Comparison of ENCODE assay signal across 14 cellular contexts in the genomic region with DNA sequence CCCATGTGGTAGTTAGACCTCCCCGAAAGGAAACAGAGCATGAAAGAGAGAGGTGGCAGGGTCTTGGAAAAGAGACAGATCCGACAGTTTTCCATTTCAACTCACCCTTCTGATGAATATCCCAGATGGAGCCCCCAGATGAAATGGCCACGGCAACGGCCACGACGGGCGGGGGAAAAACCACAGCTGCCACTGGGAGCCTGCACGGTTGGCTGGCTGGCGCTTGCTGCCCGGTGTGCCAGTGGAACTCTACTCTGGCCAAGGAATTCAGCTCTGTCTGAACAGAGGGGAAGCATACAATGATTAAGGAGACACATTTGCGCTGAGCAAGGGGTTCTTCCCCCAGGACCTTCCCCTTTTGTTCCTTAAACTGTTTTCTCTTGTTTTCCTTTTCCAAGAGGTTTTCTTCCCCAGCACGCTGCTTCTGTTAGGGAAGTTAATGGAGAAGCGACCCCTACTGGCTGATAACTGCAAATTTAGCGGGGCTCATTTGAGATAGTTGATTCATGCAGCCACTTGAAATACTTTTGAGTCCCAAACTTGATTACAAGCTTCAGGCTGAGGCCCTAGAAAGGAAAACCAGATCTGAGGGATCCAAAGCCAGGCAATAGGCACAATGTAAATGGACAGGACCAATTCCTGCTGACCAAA.
A peak's percentile ranks its signal among the peaks of the same experiment; 100 is the strongest.
DNase-seq lines count a peak whose midpoint lies in the region; TF ChIP-seq lines count a peak whose summit lies in the region.
"Had no signal": no experiment of that assay in that cellular context is flagged by ENCODE, and none has a peak within 500 bp of the region (broad histone marks: within the 10 kb centered on the region; RNA-seq: fewer than 3 reads in every experiment).

No MANE protein-coding gene starts in this region.

- no peak overlapping the region for H3K4me3 ChIP-seq in left ventricle myocardium inferior

- peak; percentile 2 for DNase-seq in GM03348 (ENCODE audit: low spot score)
- DNase-seq in amniotic epithelial cell (ENCODE audit: low read depth): peak; percentile 1
- no peak for DNase-seq in mesothelial cell of epicardium (ENCODE audit: low spot score in 2 of 2, unreplicated experiment in 2 of 2)
- no peak for DNase-seq in GF-D8 (lab: John Stamatoyannopoulos, UW)
- DNase-seq in activated gamma-delta T cell treated with Interleukin-2 at 50 U/mL for 16 hours: no peak
- no peak for DNase-seq in COLO668 (lab: John Stamatoyannopoulos, UW; ENCODE audit: unreplicated experiment)
- no peak for DNase-seq in left ventricle myocardium inferior
- DNase-seq: activated CD4-positive, alpha-beta T cell treated with anti-CD3 and anti-CD28 coated beads for 1 hour; activated effector memory CD4-positive, alpha-beta T cell treated with Interleukin-2 at 50 U/mL for 16 hours; Calu3; dermis blood vessel endothelial cell; GOT3; RPMI8226 had no signal

- intact Hi-C loops in left ventricle myocardium inferior (cut with micrococcal nuclease): no loop called here

- H3K9me3 Mint-ChIP-seq in mesothelial cell of epicardium: peaks cover 25% of the 10 kb centered on the region

- peaks cover 23% of the 10 kb centered on the region for H3K9me3 ChIP-seq in left ventricle myocardium inferior (replicated peaks)

- no peaks in the 10 kb centered on the region for H3K27me3 ChIP-seq in left ventricle myocardium inferior (ENCODE audit: low read depth)

- H3K4me1 Mint-ChIP-seq in mesothelial cell of epicardium: no peaks in the 10 kb centered on the region

- no peaks in the 10 kb centered on the region for H3K27me3 Mint-ChIP-seq in mesothelial cell of epicardium (ENCODE audit: low read depth)

- no peak overlapping the region for H3K4me3 Mint-ChIP-seq in mesothelial cell of epicardium

- H3K36me3 ChIP-seq in left ventricle myocardium inferior: no peaks in the 10 kb centered on the region

- peak; percentile 28; the same call in 1 of the 2 replicates for TF ChIP-seq CTCF in LNCAP (IDR thresholded peaks at IDR 0.05)
- peak; percentile 39 for TF ChIP-seq CTCF in mesothelial cell of epicardium (IDR thresholded peaks at IDR 0.05; ENCODE audit: unreplicated experiment)
- TF ChIP-seq CTCF in left ventricle myocardium inferior (IDR thresholded peaks at IDR 0.05; ENCODE audit: borderline replicate concordance): no peak

- H3K4me1 ChIP-seq in left ventricle myocardium inferior: no peaks in the 10 kb centered on the region

- no peaks in the 10 kb centered on the region for H3K36me3 Mint-ChIP-seq in mesothelial cell of epicardium

- no peak overlapping the region for H3K27ac Mint-ChIP-seq in mesothelial cell of epicardium

- no peak overlapping the region for H3K27ac ChIP-seq in left ventricle myocardium inferior (replicated peaks)

Comparison
In these comparisons a context has a peak if more than half of its experiments do, and no peak if none do; other contexts are left out.
1. DNase-seq: peak in GM03348 (single experiment) and amniotic epithelial cell (single experiment); none in mesothelial cell of epicardium (0 of 2), GF-D8 (single experiment), activated gamma-delta T cell treated with Interleukin-2 at 50 U/mL for 16 hours (single experiment), COLO668 (single experiment) and left ventricle myocardium inferior (single experiment).